ENCODE assay signal across 41 cellular contexts in the genomic region with DNA sequence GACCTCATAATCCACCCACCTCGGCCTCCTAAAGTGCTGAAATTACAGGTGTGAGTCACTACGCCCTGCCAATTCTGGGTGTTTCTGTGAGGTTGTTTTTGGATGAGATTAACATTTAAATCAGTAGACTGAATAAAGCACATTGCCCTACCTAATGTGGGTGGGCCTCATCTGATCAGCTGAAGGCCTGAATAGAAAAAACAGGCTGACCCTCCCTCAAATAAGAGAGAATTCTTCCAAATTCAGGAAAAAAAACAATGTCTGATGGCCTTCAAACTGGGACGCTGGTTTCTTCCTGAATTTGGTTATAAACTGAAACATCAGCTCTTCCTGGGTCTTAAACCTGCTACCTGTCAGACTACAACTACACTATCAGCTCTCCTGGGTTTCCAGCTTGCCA. TPM values are rescaled to one million over a fixed set of nuclear protein-coding genes. Genes with fewer than 3 reads are reported as not detected.
"Had no signal": no experiment of that assay in that cellular context is flagged by ENCODE, and none has a peak within 500 bp of the region (broad histone marks: within the 10 kb centered on the region; RNA-seq: fewer than 3 reads in every experiment).

No MANE protein-coding gene starts in this region.

- H3K9me3 ChIP-seq: adrenal gland, ascending aorta, body of pancreas, breast epithelium had no signal

- H3K27ac ChIP-seq: adrenal gland, ascending aorta, body of pancreas, brain microvascular endothelial cell, breast epithelium, cardiac muscle cell had no signal

- H3K27ac Mint-ChIP-seq: activated naive CD4-positive, alpha-beta T cell treated with anti-CD3 and anti-CD28 coated beads for 36 hours; activated naive CD4-positive, alpha-beta T cell treated with anti-CD3 and anti-CD28 coated beads, Interleukin-2, amount 10 ng/mL, durations not matched to agents 7 days and 5 days; activated naive CD4-positive, alpha-beta T cell treated with anti-CD3 and anti-CD28 coated beads, Interleukin-2, amount 50 U/mL, for 24 hours; activated naive CD8-positive, alpha-beta T cell; activated naive CD8-positive, alpha-beta T cell treated with anti-CD3 and anti-CD28 coated beads for 36 hours; activated naive CD8-positive, alpha-beta T cell treated with anti-CD3 and anti-CD28 coated beads, Interleukin-2, amount 10 ng/mL, durations not matched to agents 7 days and 5 days; activated naive CD8-positive, alpha-beta T cell treated with anti-CD3 and anti-CD28 coated beads, Interleukin-2, amount 50 U/mL, for 24 hours; activated T-cell treated with anti-CD3 and anti-CD28 coated beads, Interleukin-2, amount 50 U/mL, for 24 hours; activated T-helper 1 cell treated with anti-CD3 and anti-CD28 coated beads, Interleukin-12 subunit alpha, Interleukin-12 subunit beta, Interleukin-2, Interleukin-4 antibody, amounts not matched to agents 30 ng/mL and 10 ng/mL and 1 ng/mL, durations not matched to agents 14 hours and 24 hours and 36 hours; activated T-helper 17 cell treated with anti-CD3 and anti-CD28 coated beads, Interleukin-2, amount 50 U/mL, for 72 hours; activated T-helper 2 cell treated with anti-CD3 and anti-CD28 coated beads, Interferon-gamma antibody, Interleukin-2, Interleukin-4, amounts not matched to agents 10 μg/mL and 5 μg/mL and 100 μg/mL, durations not matched to agents 14 hours and 24 hours and 36 hours; brain had no signal

- H3K36me3 ChIP-seq: adrenal gland, brain microvascular endothelial cell, breast epithelium, cardiac muscle cell had no signal

- DNase-seq: activated effector memory CD4-positive, alpha-beta T cell treated with anti-CD3 and anti-CD28 coated beads, Interleukin-2, amount 50 U/mL, for 16 hours; activated effector memory CD4-positive, alpha-beta T cell treated with Interleukin-2 at 50 U/mL for 16 hours; activated gamma-delta T cell; activated gamma-delta T cell treated with Interleukin-2 at 50 U/mL for 16 hours; activated naive CD4-positive, alpha-beta T cell; activated naive CD4-positive, alpha-beta T cell treated with anti-CD3 and anti-CD28 coated beads for 36 hours; activated naive CD4-positive, alpha-beta T cell treated with anti-CD3 and anti-CD28 coated beads, Interleukin-2, amount 10 ng/mL, durations not matched to agents 7 days and 5 days; activated naive CD4-positive, alpha-beta T cell treated with anti-CD3 and anti-CD28 coated beads, Interleukin-2, amount 50 U/mL, for 16 hours; activated naive CD4-positive, alpha-beta T cell treated with Interleukin-2 at 50 U/mL for 16 hours; activated naive CD8-positive, alpha-beta T cell treated with anti-CD3 and anti-CD28 coated beads for 36 hours; activated naive CD8-positive, alpha-beta T cell treated with anti-CD3 and anti-CD28 coated beads, Interleukin-2, amount 10 ng/mL, durations not matched to agents 7 days and 5 days; activated naive CD8-positive, alpha-beta T cell treated with anti-CD3 and anti-CD28 coated beads, Interleukin-2, amount 50 U/mL, for 24 hours; activated T-cell treated with anti-CD3 and anti-CD28 coated beads, Interleukin-2, amount 50 U/mL, for 1 hour; activated T-cell treated with anti-CD3 and anti-CD28 coated beads, Interleukin-2, amount 50 U/mL, for 24 hours; activated T-cell treated with anti-CD3 and anti-CD28 coated beads, Interleukin-2, amount 50 U/mL, for 4 hours; activated T-cell treated with anti-CD3 and anti-CD28 coated beads, Interleukin-2, amount 50 U/mL, for 48 hours; activated T-cell treated with anti-CD3 and anti-CD28 coated beads, Interleukin-2, amount 50 U/mL, for 72 hours; adrenal gland; amniotic stem cell; amygdala; anterior cingulate cortex; aorta; body of pancreas; brain microvascular endothelial cell; caudate nucleus; central memory CD4-positive, alpha-beta T cell; cerebellar nuclear complex had no signal

- H3K4me1 Mint-ChIP-seq: brain; central memory CD8-positive, alpha-beta T cell had no signal

- H3K4me3 ChIP-seq: adrenal gland, ascending aorta, body of pancreas, breast epithelium, cardiac muscle cell had no signal

- FAIRE-seq: astrocyte, bronchial epithelial cell had no signal

- H3K9me3 Mint-ChIP-seq: activated naive CD4-positive, alpha-beta T cell treated with anti-CD3 and anti-CD28 coated beads for 36 hours; activated naive CD4-positive, alpha-beta T cell treated with anti-CD3 and anti-CD28 coated beads, Interleukin-2, amount 10 ng/mL, durations not matched to agents 7 days and 5 days; activated naive CD4-positive, alpha-beta T cell treated with anti-CD3 and anti-CD28 coated beads, Interleukin-2, amount 50 U/mL, for 24 hours; activated naive CD4-positive, alpha-beta T cell treated with anti-CD3 and anti-CD28 coated beads, Interleukin-2, amount 50 U/mL, for 72 hours; activated naive CD8-positive, alpha-beta T cell treated with anti-CD3 and anti-CD28 coated beads for 36 hours; activated naive CD8-positive, alpha-beta T cell treated with anti-CD3 and anti-CD28 coated beads, Interleukin-2, amount 10 ng/mL, durations not matched to agents 7 days and 5 days; activated naive CD8-positive, alpha-beta T cell treated with anti-CD3 and anti-CD28 coated beads, Interleukin-2, amount 50 U/mL, for 24 hours; activated T-cell treated with anti-CD3 and anti-CD28 coated beads, Interleukin-2, amount 50 U/mL, for 24 hours; activated T-cell treated with anti-CD3 and anti-CD28 coated beads, Interleukin-2, amount 50 U/mL, for 4 hours; activated T-cell treated with anti-CD3 and anti-CD28 coated beads, Interleukin-2, amount 50 U/mL, for 72 hours; activated T-helper 1 cell treated with anti-CD3 and anti-CD28 coated beads, Interleukin-12 subunit alpha, Interleukin-12 subunit beta, Interleukin-2, Interleukin-4 antibody, amounts not matched to agents 30 ng/mL and 10 ng/mL and 1 ng/mL, durations not matched to agents 14 hours and 24 hours and 36 hours; activated T-helper 17 cell treated with anti-CD3 and anti-CD28 coated beads, Interleukin-2, amount 50 U/mL, for 72 hours; activated T-helper 2 cell treated with anti-CD3 and anti-CD28 coated beads, Interferon-gamma antibody, Interleukin-2, Interleukin-4, amounts not matched to agents 10 μg/mL and 5 μg/mL and 100 μg/mL, durations not matched to agents 14 hours and 24 hours and 36 hours; central memory CD8-positive, alpha-beta T cell had no signal

- ATAC-seq: activated naive CD4-positive, alpha-beta T cell treated with anti-CD3 and anti-CD28 coated beads, Interleukin-2, amount 50 U/mL, for 72 hours; activated naive CD8-positive, alpha-beta T cell treated with anti-CD3 and anti-CD28 coated beads, Interleukin-2, amount 50 U/mL, for 24 hours; activated T-cell treated with anti-CD3 and anti-CD28 coated beads, Interleukin-2, amount 50 U/mL, for 4 hours; activated T-cell treated with anti-CD3 and anti-CD28 coated beads, Interleukin-2, amount 50 U/mL, for 72 hours; activated T-helper 17 cell treated with anti-CD3 and anti-CD28 coated beads, Interleukin-2, amount 50 U/mL, for 72 hours; body of pancreas had no signal

- H3K4me3 Mint-ChIP-seq: activated naive CD4-positive, alpha-beta T cell treated with anti-CD3 and anti-CD28 coated beads for 36 hours; activated naive CD4-positive, alpha-beta T cell treated with anti-CD3 and anti-CD28 coated beads, Interleukin-2, amount 10 ng/mL, durations not matched to agents 7 days and 5 days; activated naive CD4-positive, alpha-beta T cell treated with anti-CD3 and anti-CD28 coated beads, Interleukin-2, amount 50 U/mL, for 24 hours; activated naive CD8-positive, alpha-beta T cell; activated naive CD8-positive, alpha-beta T cell treated with anti-CD3 and anti-CD28 coated beads for 36 hours; activated naive CD8-positive, alpha-beta T cell treated with anti-CD3 and anti-CD28 coated beads, Interleukin-2, amount 10 ng/mL, durations not matched to agents 7 days and 5 days; activated naive CD8-positive, alpha-beta T cell treated with anti-CD3 and anti-CD28 coated beads, Interleukin-2, amount 50 U/mL, for 24 hours; activated T-cell treated with anti-CD3 and anti-CD28 coated beads, Interleukin-2, amount 50 U/mL, for 24 hours; activated T-cell treated with anti-CD3 and anti-CD28 coated beads, Interleukin-2, amount 50 U/mL, for 4 hours; activated T-cell treated with anti-CD3 and anti-CD28 coated beads, Interleukin-2, amount 50 U/mL, for 72 hours; activated T-helper 1 cell treated with anti-CD3 and anti-CD28 coated beads, Interleukin-12 subunit alpha, Interleukin-12 subunit beta, Interleukin-2, Interleukin-4 antibody, amounts not matched to agents 30 ng/mL and 10 ng/mL and 1 ng/mL, durations not matched to agents 14 hours and 24 hours and 36 hours; activated T-helper 17 cell treated with anti-CD3 and anti-CD28 coated beads, Interleukin-2, amount 50 U/mL, for 72 hours; brain; central memory CD8-positive, alpha-beta T cell had no signal

- H3K27me3 ChIP-seq: adrenal gland, ascending aorta, body of pancreas, brain microvascular endothelial cell, breast epithelium, cardiac muscle cell had no signal

- H3K4me1 ChIP-seq: adrenal gland, ascending aorta, body of pancreas, breast epithelium had no signal

- H3K27me3 Mint-ChIP-seq: activated naive CD4-positive, alpha-beta T cell treated with anti-CD3 and anti-CD28 coated beads, Interleukin-2, amount 10 ng/mL, durations not matched to agents 7 days and 5 days; activated naive CD4-positive, alpha-beta T cell treated with anti-CD3 and anti-CD28 coated beads, Interleukin-2, amount 50 U/mL, for 24 hours; activated naive CD8-positive, alpha-beta T cell; activated naive CD8-positive, alpha-beta T cell treated with anti-CD3 and anti-CD28 coated beads for 36 hours; activated naive CD8-positive, alpha-beta T cell treated with anti-CD3 and anti-CD28 coated beads, Interleukin-2, amount 10 ng/mL, durations not matched to agents 7 days and 5 days; activated naive CD8-positive, alpha-beta T cell treated with anti-CD3 and anti-CD28 coated beads, Interleukin-2, amount 50 U/mL, for 24 hours; activated T-cell treated with anti-CD3 and anti-CD28 coated beads, Interleukin-2, amount 50 U/mL, for 24 hours; activated T-helper 17 cell treated with anti-CD3 and anti-CD28 coated beads, Interleukin-2, amount 50 U/mL, for 72 hours; brain; central memory CD8-positive, alpha-beta T cell had no signal

RNA-seq across cellular contexts. Expression of a gene that starts 51.0 kb away (rescaled TPM):
- total RNA-seq: activated naive CD4-positive, alpha-beta T cell treated with anti-CD3 and anti-CD28 coated beads for 36 hours; activated naive CD4-positive, alpha-beta T cell treated with anti-CD3 and anti-CD28 coated beads, Interleukin-2, amount 50 U/mL, for 72 hours; activated naive CD8-positive, alpha-beta T cell treated with anti-CD3 and anti-CD28 coated beads for 36 hours; activated naive CD8-positive, alpha-beta T cell treated with anti-CD3 and anti-CD28 coated beads, Interleukin-2, amount 10 ng/mL, durations not matched to agents 7 days and 5 days; activated T-cell treated with anti-CD3 and anti-CD28 coated beads, Interleukin-2, amount 50 U/mL, for 4 hours; activated T-cell treated with anti-CD3 and anti-CD28 coated beads, Interleukin-2, amount 50 U/mL, for 72 hours; activated T-helper 1 cell treated with anti-CD3 and anti-CD28 coated beads, Interleukin-12 subunit alpha, Interleukin-12 subunit beta, Interleukin-2, Interleukin-4 antibody, amounts not matched to agents 30 ng/mL and 10 ng/mL and 1 ng/mL, durations not matched to agents 14 hours and 24 hours and 36 hours; activated T-helper 17 cell treated with anti-CD3 and anti-CD28 coated beads, Interleukin-2, amount 50 U/mL, for 72 hours; activated T-helper 2 cell treated with anti-CD3 and anti-CD28 coated beads, Interferon-gamma antibody, Interleukin-2, Interleukin-4, amounts not matched to agents 10 μg/mL and 5 μg/mL and 100 μg/mL, durations not matched to agents 14 hours and 24 hours and 36 hours; aorta; ascending aorta; body of pancreas; breast epithelium; bronchial epithelial cell had no signal
- polyA plus RNA-seq: adipose tissue, aorta had no signal
